In the genomic region with DNA sequence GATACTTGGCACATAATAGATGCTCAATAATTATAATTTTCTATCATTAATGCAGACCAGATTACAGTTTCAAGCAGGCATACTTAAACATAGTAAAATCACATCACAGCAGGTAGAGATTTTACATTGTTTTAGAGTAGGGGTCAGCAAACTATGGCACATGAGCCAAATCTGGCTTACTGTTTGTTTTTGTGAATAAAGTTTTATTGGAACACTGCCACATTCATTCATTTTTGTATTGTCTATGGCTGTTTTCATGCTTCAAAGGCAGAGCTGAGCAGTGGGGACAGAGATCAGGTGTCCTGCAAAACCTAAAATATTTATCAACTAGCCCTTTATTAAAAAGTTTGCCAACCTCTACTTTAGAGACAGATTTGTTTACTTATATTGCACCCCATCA, we compare ENCODE assay signal across 36 cellular contexts.
"Had no signal": no experiment of that assay in that cellular context is flagged by ENCODE, and none has a peak within 500 bp of the region (broad histone marks: within the 10 kb centered on the region; RNA-seq: fewer than 3 reads in every experiment).

No MANE protein-coding gene starts in this region.

- H3K9me3 ChIP-seq: MG63 had no signal

- DNase-seq: Kasumi-1, MG63, MM.1S, MV-4-11, NCI-H1048, NCI-H1092, NCI-H1092 treated with DMSO at 0.1 percent for 48 hours, NCI-H1105, NCI-H1105 treated with DMSO at 0.1 percent for 48 hours, NCI-H1417, NCI-H1417 treated with DMSO at 0.1 percent for 48 hours, NCI-H1436, NCI-H1436 treated with DMSO at 0.1 percent for 48 hours, NCI-H146, NCI-H1694, NCI-H1694 treated with DMSO at 0.1 percent for 48 hours, NCI-H187, NCI-H187 treated with DMSO at 0.1 percent for 48 hours, NCI-H1930, NCI-H2029, NCI-H2029 treated with DMSO at 0.1 percent for 48 hours, NCI-H2081, NCI-H2081 treated with DMSO at 0.1 percent for 48 hours, NCI-H2107, NCI-H2171, NCI-H2171 treated with DMSO at 0.1 percent for 48 hours, NCI-H2227 treated with DMSO at 0.1 percent for 48 hours, NCI-H226, NCI-H345, NCI-H446, NCI-H446 treated with DMSO at 0.1 percent for 48 hours, NCI-H510A, NCI-H510A treated with DMSO at 0.1 percent for 48 hours, NCI-H524, NCI-H524 treated with DMSO at 0.1 percent for 48 hours, NCI-H526 had no signal

- H3K4me3 ChIP-seq: MG63 had no signal

- H3K36me3 ChIP-seq: MG63 had no signal
